Comparison of ENCODE assay signal across 21 cellular contexts in the genomic region with DNA sequence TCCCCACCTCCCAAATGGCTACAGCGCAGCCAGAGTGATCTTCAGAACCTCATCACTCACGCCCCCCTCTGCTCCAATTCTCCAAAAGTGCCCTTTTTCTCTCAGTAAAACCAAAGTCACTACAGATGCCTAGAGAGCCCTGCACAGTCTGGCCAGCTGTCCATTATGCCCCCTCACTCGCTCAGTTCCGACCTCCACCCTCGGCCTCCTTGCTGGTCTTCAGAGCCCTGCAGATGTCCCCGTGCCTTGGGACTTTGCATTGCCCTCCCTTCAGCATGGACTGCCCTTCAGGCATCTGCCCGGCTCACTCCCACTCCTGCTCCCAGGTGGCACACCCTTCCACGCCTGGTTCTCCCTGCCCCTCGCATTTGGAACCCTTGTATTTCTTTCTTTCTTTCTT. TPM values are rescaled to one million over a fixed set of nuclear protein-coding genes. Genes with fewer than 3 reads are reported as not detected.
DNase-seq lines count a peak whose midpoint lies in the region; ATAC-seq and TF ChIP-seq lines count a peak whose summit lies in the region.
"Had no signal": no experiment of that assay in that cellular context is flagged by ENCODE, and none has a peak within 500 bp of the region (broad histone marks: within the 10 kb centered on the region; RNA-seq: fewer than 3 reads in every experiment).

No MANE protein-coding gene starts in this region.

- ATAC-seq in HG02870 (IDR thresholded peaks at IDR 0.05; ENCODE audit: unreplicated experiment) (no peak), HG02588 (IDR thresholded peaks at IDR 0.05; ENCODE audit: unreplicated experiment) (no peak)
- no peak for ATAC-seq in stimulated activated naive B cell treated with anti-CD40 and anti-IgM and Interleukin-4, amounts not matched to agents 10 μg/mL and 1 μg/mL and 100 μg/mL, for 72 hours (replicated peaks)

- no peaks in the 10 kb centered on the region for H3K36me3 ChIP-seq in Karpas-422 (ENCODE audit: insufficient read depth, low read length)
- H3K36me3 ChIP-seq in esophagus (ENCODE audit: control insufficient read depth in 2 of 2, insufficient read depth in 2 of 2, low read length in 1 of 2) = no peaks in the 10 kb centered on the region
- no peaks in the 10 kb centered on the region for H3K36me3 ChIP-seq in spleen
- H3K36me3 ChIP-seq: Peyer's patch, SJCRH30 had no signal

- no peak overlapping the region for H3K9ac ChIP-seq in Karpas-422 (ENCODE audit: low read length)
- H3K9ac ChIP-seq: KMS-11 had no signal

- peaks cover 3% of the 10 kb centered on the region for H3K27me3 Mint-ChIP-seq in HFFc6 (ENCODE audit: insufficient read depth)
- peaks cover 46 to 59% of the 10 kb centered on the region in 2 donors for H3K27me3 Mint-ChIP-seq in stimulated activated naive B cell treated with anti-CD40 and anti-IgM and Interleukin-4, amounts not matched to agents 10 μg/mL and 1 μg/mL and 100 μg/mL, for 72 hours

- intact Hi-C loops in spleen (cut with DNase I; ENCODE audit: low total_unique reads) = no loop called here

- TF ChIP-seq CTCF in HFFc6 (IDR thresholded peaks at IDR 0.05) (no peak), spleen (IDR thresholded peaks at IDR 0.05 in 8 of 11, conservative IDR thresholded peaks at IDR 0.05 in 3 of 11) (no peak)

- no peak overlapping the region for H2AFZ ChIP-seq in Karpas-422 (ENCODE audit: low read length)

- no peak for TF ChIP-seq POLR2A in spleen (IDR thresholded peaks at IDR 0.05)

- H3K4me1 ChIP-seq in Karpas-422 (ENCODE audit: low read length) (peaks cover 5% of the 10 kb centered on the region), esophagus (ENCODE audit: control insufficient read depth in 2 of 2, insufficient read depth in 2 of 2, low read length in 1 of 2) (peaks cover 16 to 35% of the 10 kb centered on the region in 2 donors), spleen (peaks cover 8 to 36% (median 27%) of the 10 kb centered on the region in 6 donors)
- H3K4me1 ChIP-seq: SJCRH30 had no signal

- H3K4me3 ChIP-seq in Karpas-422 (ENCODE audit: low read length) = no peak overlapping the region
- no peak overlapping the region for H3K4me3 ChIP-seq in esophagus (ENCODE audit: low read depth in 1 of 2, low read length in 2 of 2)
- no peak overlapping the region for H3K4me3 ChIP-seq in spleen
- H3K4me3 ChIP-seq: Peyer's patch, SJCRH30 had no signal

- 88 to 91% methylated on average over 9 of the region's 9 CpGs for WGBS in esophagus, 2 donors
- WGBS in spleen, 5 donors = 94 to 98% (median 95%) methylated on average over 9 of the region's 9 CpGs

- no peak for DNase-seq in HFFc6
- DNase-seq in Karpas-422 = peak; percentile 30
- DNase-seq in spleen = peak; percentile 53
- DNase-seq in stimulated activated naive B cell treated with anti-CD40 and anti-IgM and Interleukin-4, amounts not matched to agents 10 μg/mL and 1 μg/mL and 100 μg/mL, for 72 hours = no peak
- DNase-seq: CD4-positive, alpha-beta memory T cell; DMS153; MV-4-11; NCI-H1105 treated with DMSO at 0.1 percent for 48 hours; NCI-H1694; NCI-H2081 treated with DMSO at 0.1 percent for 48 hours; NCI-H2171 treated with DMSO at 0.1 percent for 48 hours; NCI-H524 treated with DMSO at 0.1 percent for 48 hours; Peyer's patch; SJCRH30 had no signal

- H4K20me1 ChIP-seq in Karpas-422 (ENCODE audit: insufficient read depth, low read depth, low read length) = no peaks in the 10 kb centered on the region

- no peaks in the 10 kb centered on the region for H3K9me3 Mint-ChIP-seq in HFFc6
- no peaks in the 10 kb centered on the region for H3K9me3 Mint-ChIP-seq in stimulated activated naive B cell treated with anti-CD40 and anti-IgM and Interleukin-4, amounts not matched to agents 10 μg/mL and 1 μg/mL and 100 μg/mL, for 72 hours
- H3K9me3 Mint-ChIP-seq: CD4-positive, alpha-beta memory T cell had no signal

- H3K4me3 Mint-ChIP-seq in HFFc6 = no peak overlapping the region
- H3K4me3 Mint-ChIP-seq in stimulated activated naive B cell treated with anti-CD40 and anti-IgM and Interleukin-4, amounts not matched to agents 10 μg/mL and 1 μg/mL and 100 μg/mL, for 72 hours = no peak overlapping the region
- H3K4me3 Mint-ChIP-seq: CD4-positive, alpha-beta memory T cell had no signal

- no peaks in the 10 kb centered on the region for H3K36me3 Mint-ChIP-seq in HFFc6 (ENCODE audit: low read depth)
- no peaks in the 10 kb centered on the region for H3K36me3 Mint-ChIP-seq in stimulated activated naive B cell treated with anti-CD40 and anti-IgM and Interleukin-4, amounts not matched to agents 10 μg/mL and 1 μg/mL and 100 μg/mL, for 72 hours
- H3K36me3 Mint-ChIP-seq: CD4-positive, alpha-beta memory T cell had no signal

- peaks cover 44% of the 10 kb centered on the region for H3K4me1 Mint-ChIP-seq in HFFc6 (ENCODE audit: low read depth)
- H3K4me1 Mint-ChIP-seq in stimulated activated naive B cell treated with anti-CD40 and anti-IgM and Interleukin-4, amounts not matched to agents 10 μg/mL and 1 μg/mL and 100 μg/mL, for 72 hours = peaks cover 2 to 5% of the 10 kb centered on the region in 2 donors

- H3K27ac Mint-ChIP-seq in HFFc6 = 0 out of 2 replicates have a peak overlapping the region, but pooled peaks have one; percentile 29
- no peak overlapping the region for H3K27ac Mint-ChIP-seq in stimulated activated naive B cell treated with anti-CD40 and anti-IgM and Interleukin-4, amounts not matched to agents 10 μg/mL and 1 μg/mL and 100 μg/mL, for 72 hours
- H3K27ac Mint-ChIP-seq: CD4-positive, alpha-beta memory T cell had no signal

- H3K4me2 ChIP-seq in Karpas-422 (ENCODE audit: low read depth, low read length, poor library complexity, severe bottlenecking) = no peak overlapping the region
- H3K4me2 ChIP-seq: KMS-11 had no signal

- no peaks in the 10 kb centered on the region for H3K9me2 ChIP-seq in Karpas-422 (replicated peaks; ENCODE audit: insufficient read depth, low read length)

- H3K9me3 ChIP-seq in Karpas-422 (ENCODE audit: low read length) (no peaks in the 10 kb centered on the region), esophagus (ENCODE audit: control insufficient read depth in 2 of 2, insufficient read depth in 1 of 2, low read depth in 1 of 2, low read length in 1 of 2) (no peaks in the 10 kb centered on the region), spleen (no peaks in the 10 kb centered on the region)
- H3K9me3 ChIP-seq: Peyer's patch, SJCRH30 had no signal

- no peaks in the 10 kb centered on the region for H3K27me3 ChIP-seq in Karpas-422 (ENCODE audit: low read length)
- H3K27me3 ChIP-seq in esophagus (ENCODE audit: control insufficient read depth in 1 of 2, insufficient read depth in 2 of 2, low read length in 2 of 2) = no peaks in the 10 kb centered on the region
- H3K27me3 ChIP-seq in spleen (replicated peaks in 1 of 7) = peaks cover 0 to 5% (median 0%) of the 10 kb centered on the region in 7 donors
- H3K27me3 ChIP-seq: Peyer's patch had no signal

- H3K27ac ChIP-seq in Karpas-422 (ENCODE audit: low read length) = no peak overlapping the region
- H3K27ac ChIP-seq in esophagus (ENCODE audit: low read depth in 2 of 2, low read length in 1 of 2) = peak overlapping the region; percentile 84 to 85
- H3K27ac ChIP-seq in spleen = no peak overlapping the region
- H3K27ac ChIP-seq: KMS-11, Peyer's patch, SJCRH30 had no signal

- H3K79me2 ChIP-seq in Karpas-422 (ENCODE audit: low read length) = no peaks in the 10 kb centered on the region

RNA-seq across cellular contexts. Expression of gene RAET1E, which starts 1.1 kb away (rescaled TPM):
- total RNA-seq in HFFc6 (2021; fragmentation: NEBNext Ultra II Directional; extraction: Animal tissue kit (Norgen Biotek cat#: 25700)) = under 1 TPM in 5 of 6 experiments, not detected in 1; 0.14 to 0.41 (median 0.26) TPM
- total RNA-seq in Karpas-422 (2014; rRNA removed; shearing (Covaris generic); ENCODE audit: low replicate concordance) = not detected in 2 replicates
- 10 to 100 TPM; 25.1 to 72.5 TPM for polyA plus RNA-seq in esophagus
- 1 to 10 TPM in 6 of 7 donors, under 1 TPM in 1; 0.94 to 3.4 (median 2.0) TPM for total RNA-seq in spleen
- polyA plus RNA-seq in spleen = under 1 TPM; 0.04 to 0.80 (median 0.23) TPM
- total RNA-seq: Calu3; CD4-positive, alpha-beta memory T cell; H7; OCI-LY7; Peyer's patch; SJCRH30 had no signal
- polyA plus RNA-seq: CD4-positive, alpha-beta memory T cell had no signal

RNA-seq across cellular contexts. Expression of gene RAET1G, which starts 24.0 kb away (rescaled TPM):
- 1 to 10 TPM in 2 of 6 experiments, under 1 TPM in 4; 0.64 to 1.1 (median 0.83) TPM for total RNA-seq in HFFc6 (2021; fragmentation: NEBNext Ultra II Directional; extraction: Animal tissue kit (Norgen Biotek cat#: 25700))
- not detected in 2 replicates for total RNA-seq in Karpas-422 (2014; rRNA removed; shearing (Covaris generic); ENCODE audit: low replicate concordance)
- polyA plus RNA-seq in esophagus (10 to 100 TPM in 1 of 2 donors, 1 to 10 TPM in 1; 8.9 to 21.2 TPM), spleen (under 1 TPM in 1 of 3 donors, not detected in 2; 0.09 TPM)
- 1 to 10 TPM in 1 of 7 donors, not detected in 6; 1.2 TPM for total RNA-seq in spleen
- total RNA-seq: CD4-positive, alpha-beta memory T cell; H7; OCI-LY7; Peyer's patch; SJCRH30 had no signal
- polyA plus RNA-seq: CD4-positive, alpha-beta memory T cell had no signal

RNA-seq across cellular contexts. Expression of gene LRP11, which starts 34.8 kb away (rescaled TPM):
- 10 to 100 TPM; 27.4 to 34.6 (median 30.4) TPM for total RNA-seq in HFFc6 (2021; fragmentation: NEBNext Ultra II Directional; extraction: Animal tissue kit (Norgen Biotek cat#: 25700))
- total RNA-seq in Karpas-422 (2014; rRNA removed; shearing (Covaris generic); ENCODE audit: low replicate concordance) = 3.5 and 5.4 TPM in 2 replicates
- polyA plus RNA-seq in esophagus = 10 to 100 TPM; 20.8 to 25.6 TPM
- 10 to 100 TPM in 3 of 7 donors, 1 to 10 TPM in 4; 5.3 to 15.0 (median 9.9) TPM for total RNA-seq in spleen
- polyA plus RNA-seq in spleen = 1 to 10 TPM in 2 of 3 donors, under 1 TPM in 1; 0.65 to 2.6 (median 2.0) TPM

RNA-seq across cellular contexts. Expression of gene ULBP2, which starts 42.8 kb away (rescaled TPM):
- total RNA-seq in HFFc6 (2021; fragmentation: NEBNext Ultra II Directional; extraction: Animal tissue kit (Norgen Biotek cat#: 25700)) = 10 to 100 TPM; 16.2 to 23.2 (median 19.4) TPM
- total RNA-seq in Karpas-422 (2014; rRNA removed; shearing (Covaris generic); ENCODE audit: low replicate concordance) = 0.56 and 0.76 TPM in 2 replicates
- polyA plus RNA-seq in esophagus = 1 to 10 TPM; 1.7 to 5.4 TPM
- not detected for total RNA-seq in spleen
- under 1 TPM; 0.10 to 0.30 (median 0.20) TPM for polyA plus RNA-seq in spleen
- total RNA-seq: CD4-positive, alpha-beta memory T cell; H7; Peyer's patch had no signal

Comparison
In these comparisons a context has a peak if more than half of its experiments do, and no peak if none do; other contexts are left out.
1. DNase-seq: peak in Karpas-422 (single experiment) and spleen (single experiment); none in HFFc6 (single experiment) and stimulated activated naive B cell treated with anti-CD40 and anti-IgM and Interleukin-4, amounts not matched to agents 10 μg/mL and 1 μg/mL and 100 μg/mL, for 72 hours (single experiment).
2. H3K27ac ChIP-seq: peak in esophagus (2 of 2); none in Karpas-422 (single experiment) and spleen (0 of 8).